In the genomic region with DNA sequence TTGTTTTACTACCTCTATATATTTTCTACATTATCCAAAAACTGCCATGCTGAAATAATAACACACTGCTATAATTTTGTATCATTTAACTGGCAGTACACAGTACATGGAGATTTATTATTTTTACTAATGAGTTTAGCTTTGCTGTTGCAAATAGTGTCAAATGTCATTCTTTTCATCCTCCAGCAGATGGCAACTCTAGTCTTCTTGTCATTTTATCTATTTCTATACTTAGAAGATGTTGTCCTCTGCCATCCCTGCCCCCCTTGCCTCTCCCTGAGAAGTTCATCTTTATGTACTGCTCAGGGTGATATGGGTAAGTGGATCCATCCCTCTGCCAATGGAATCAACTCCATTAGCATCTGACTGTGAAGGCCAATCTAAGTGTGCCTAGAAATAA, we compare ENCODE assay signal across 8 cellular contexts. TPM values are rescaled to one million over a fixed set of nuclear protein-coding genes. Genes with fewer than 3 reads are reported as not detected.
DNase-seq lines count a peak whose midpoint lies in the region; ATAC-seq, FAIRE-seq and TF ChIP-seq lines count a peak whose summit lies in the region.

No MANE protein-coding gene starts in this region.

- H3K9me3 ChIP-seq in endodermal cell (ENCODE audit: control insufficient read depth, low read length) (no peaks in the 10 kb centered on the region), osteoblast (ENCODE audit: low read depth, low read length) (no peaks in the 10 kb centered on the region), upper lobe of left lung (no peaks in the 10 kb centered on the region)

- H3K27ac ChIP-seq in endodermal cell (ENCODE audit: low read depth, low read length) (no peak overlapping the region), osteoblast (ENCODE audit: low read depth, low read length) (no peak overlapping the region), upper lobe of left lung (no peak overlapping the region)

- no peak overlapping the region for H3K4me2 ChIP-seq in osteoblast (ENCODE audit: insufficient read depth, low read length)

- ATAC-seq in upper lobe of left lung (ENCODE audit: low FRiP score in 2 of 2) = no peak
- no peak for ATAC-seq in GM18498 (IDR thresholded peaks at IDR 0.05; ENCODE audit: unreplicated experiment)
- no peak for ATAC-seq in HG02938 (IDR thresholded peaks at IDR 0.05; ENCODE audit: unreplicated experiment)

- H3K4me3 ChIP-seq in endodermal cell (ENCODE audit: low read length) (no peak overlapping the region), osteoblast (ENCODE audit: insufficient read depth, low read length) (no peak overlapping the region), upper lobe of left lung (no peak overlapping the region)

- no peaks in the 10 kb centered on the region for H3K36me3 Mint-ChIP-seq in endodermal cell (ENCODE audit: low read depth)

- peak; percentile 41 for FAIRE-seq in GM12891 (lab: Jason Lieb, UNC)

- H3K36me3 ChIP-seq in endodermal cell (ENCODE audit: control insufficient read depth, insufficient read depth, low read length) = no peaks in the 10 kb centered on the region
- no peaks in the 10 kb centered on the region for H3K36me3 ChIP-seq in osteoblast (ENCODE audit: insufficient read depth, low read length)
- no peaks in the 10 kb centered on the region for H3K36me3 ChIP-seq in upper lobe of left lung

- H3K9ac ChIP-seq in endodermal cell (ENCODE audit: extremely low read depth, low read length, poor library complexity, severe bottlenecking) = no peak overlapping the region

- no peak overlapping the region for H2AFZ ChIP-seq in osteoblast (ENCODE audit: low read length)

- H3K4me1 Mint-ChIP-seq in endodermal cell = peaks cover 51% of the 10 kb centered on the region

- H3K27me3 ChIP-seq in endodermal cell (ENCODE audit: control insufficient read depth, insufficient read depth, low read length, poor library complexity, severe bottlenecking) (peaks cover 18% of the 10 kb centered on the region), osteoblast (ENCODE audit: insufficient read depth, low read length) (no peaks in the 10 kb centered on the region), upper lobe of left lung (no peaks in the 10 kb centered on the region)

- TF ChIP-seq EP300 in upper lobe of left lung (IDR thresholded peaks at IDR 0.05) = no peak

- no peak overlapping the region for H3K27ac Mint-ChIP-seq in endodermal cell

- peak; percentile 80 for TF ChIP-seq CTCF in endodermal cell (conservative IDR thresholded peaks at IDR 0.05)
- TF ChIP-seq CTCF in osteoblast (IDR thresholded peaks at IDR 0.05; ENCODE audit: extremely low read depth, low read depth, low read length) = peak; percentile 27
- TF ChIP-seq CTCF in upper lobe of left lung (IDR thresholded peaks at IDR 0.05) = peak in 2 of 6 experiments; percentile 7 to 21

- H3K27me3 Mint-ChIP-seq in endodermal cell (ENCODE audit: insufficient read depth) = peaks cover 7% of the 10 kb centered on the region

- H3K4me1 ChIP-seq in endodermal cell (ENCODE audit: control insufficient read depth, insufficient read depth, low read length) = peaks cover 13% of the 10 kb centered on the region
- H3K4me1 ChIP-seq in osteoblast (ENCODE audit: insufficient read depth, low read length) = no peaks in the 10 kb centered on the region
- no peaks in the 10 kb centered on the region for H3K4me1 ChIP-seq in upper lobe of left lung

- TF ChIP-seq POLR2A in GM12891 (IDR thresholded peaks at IDR 0.05; ENCODE audit: low read depth, low read length) = no peak
- no peak for TF ChIP-seq POLR2A in upper lobe of left lung (IDR thresholded peaks at IDR 0.05)

- no peaks in the 10 kb centered on the region for H4K20me1 ChIP-seq in osteoblast (ENCODE audit: insufficient read depth, low read length)

- H3K79me2 ChIP-seq in osteoblast (ENCODE audit: insufficient read depth, low read length) = no peaks in the 10 kb centered on the region

- no peak for DNase-seq in GM12891 (ENCODE audit: insufficient read length, low spot score)
- DNase-seq in NCI-H345 (lab: John Stamatoyannopoulos, UW) = peak; percentile 34
- no peak for DNase-seq in endodermal cell
- no peak for DNase-seq in osteoblast (ENCODE audit: insufficient read length, low spot score, missing footprints)
- no peak for DNase-seq in upper lobe of left lung
- no peak for DNase-seq in germinal center (ENCODE audit: low spot score)

- no peaks in the 10 kb centered on the region for H3K9me3 Mint-ChIP-seq in endodermal cell

- H3K4me3 Mint-ChIP-seq in endodermal cell = no peak overlapping the region

TF ChIP-seq in GM12891, 5 proteins besides CTCF, POLR2A, EP300 and RAD21:
- TF ChIP-seq POU2F2 (IDR thresholded peaks at IDR 0.05; ENCODE audit: low read depth, low read length) (no peak), TAF1 (IDR thresholded peaks at IDR 0.05; ENCODE audit: low read depth, low read length) (no peak), PAX5 (IDR thresholded peaks at IDR 0.05; ENCODE audit: insufficient read depth, low read length, severe bottlenecking) (no peak), POLR2AphosphoS5 (IDR thresholded peaks at IDR 0.05; ENCODE audit: low read depth, low read length) (no peak), SPI1 (IDR thresholded peaks at IDR 0.05; ENCODE audit: low read depth, low read length) (no peak)

RNA-seq across cellular contexts. Expression of gene LRRTM1, which starts 21.7 kb away (rescaled TPM):
- polyA plus RNA-seq in GM12891 (2012; ENCODE audit: low read depth, missing spikeins) = not detected
- total RNA-seq in endodermal cell = 10 to 100 TPM in 1 of 2 donors, 1 to 10 TPM in 1; 3.3 to 11.3 TPM
- 2.0 TPM for polyA plus RNA-seq in endodermal cell (2013, experiment 1 of 2)
- polyA plus RNA-seq in endodermal cell (2013, experiment 2 of 2) = 1.5 TPM
- total RNA-seq in osteoblast = 0.29 TPM in 1 of 2 replicates, not detected in the other
- under 1 TPM in 2 of 6 donors, not detected in 4; 0.22 to 0.40 TPM for total RNA-seq in upper lobe of left lung
